Comparison of ENCODE assay signal across 21 cellular contexts in the genomic region with DNA sequence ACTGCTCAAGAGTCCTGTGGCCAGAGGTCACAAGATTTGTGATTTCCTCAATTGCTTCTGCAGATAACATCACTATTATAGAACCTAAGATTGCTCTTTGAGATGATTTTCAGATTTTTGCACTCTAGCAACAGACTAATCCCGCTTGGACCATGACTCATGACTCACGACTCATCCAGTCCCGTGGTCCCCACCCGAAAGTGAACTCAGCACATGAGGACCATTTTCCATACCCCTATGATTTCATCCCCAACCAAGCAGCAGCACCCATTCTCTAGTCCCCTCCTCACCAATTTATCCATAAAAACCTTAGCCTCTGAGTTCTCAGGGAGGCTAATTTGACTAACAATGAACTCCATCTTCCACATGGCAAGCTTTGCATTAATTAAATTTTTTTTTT.
A peak's percentile ranks its signal among the peaks of the same experiment; 100 is the strongest.
DNase-seq lines count a peak whose midpoint lies in the region; ATAC-seq and TF ChIP-seq lines count a peak whose summit lies in the region.
"Had no signal": no experiment of that assay in that cellular context is flagged by ENCODE, and none has a peak within 500 bp of the region (broad histone marks: within the 10 kb centered on the region; RNA-seq: fewer than 3 reads in every experiment).

No MANE protein-coding gene starts in this region.

- H3K4me1 ChIP-seq in mammary epithelial cell (ENCODE audit: insufficient read depth, low read length), result no peaks in the 10 kb centered on the region
- H3K4me1 ChIP-seq: Caco-2 had no signal

- H3K27me3 Mint-ChIP-seq in MCF 10A (ENCODE audit: insufficient read depth, unreplicated experiment) (no peaks in the 10 kb centered on the region), HFFc6 (ENCODE audit: insufficient read depth) (no peaks in the 10 kb centered on the region; the same call in none of the 2 replicates)
- H3K27me3 Mint-ChIP-seq: CD4-positive, alpha-beta T cell had no signal

- H3K9me3 Mint-ChIP-seq in MCF 10A (ENCODE audit: unreplicated experiment), result peaks cover 7% of the 10 kb centered on the region
- peaks cover 7% of the 10 kb centered on the region for H3K9me3 Mint-ChIP-seq in HFFc6
- H3K9me3 Mint-ChIP-seq: CD4-positive, alpha-beta T cell had no signal

- no peak for TF ChIP-seq CTCF in mammary epithelial cell (conservative IDR thresholded peaks at IDR 0.05 in 1 of 2, IDR thresholded peaks at IDR 0.05 in 1 of 2; ENCODE audit: extremely low read depth in 1 of 2, insufficient read depth in 1 of 2, low read depth in 1 of 2, low read length in 2 of 2)
- TF ChIP-seq CTCF in MCF 10A (IDR thresholded peaks at IDR 0.05; ENCODE audit: unreplicated experiment), result no peak
- TF ChIP-seq CTCF in HFFc6 (IDR thresholded peaks at IDR 0.05), result no peak
- no peak for TF ChIP-seq CTCF in brain microvascular endothelial cell (IDR thresholded peaks at IDR 0.05; ENCODE audit: low read depth, low read length, missing control alignments)

- no peak overlapping the region for H3K27ac Mint-ChIP-seq in MCF 10A (ENCODE audit: low read depth, unreplicated experiment)
- H3K27ac Mint-ChIP-seq in HFFc6, result 0 out of 2 replicates have a peak overlapping the region, but pooled peaks have one; percentile 4
- H3K27ac Mint-ChIP-seq: CD4-positive, alpha-beta T cell; IgD-negative memory B cell had no signal

- BruUV-seq in mammary epithelial cell (replicated peaks; lab: Mats Ljungman, UMichigan), result no TSS peak
- BruUV-seq in MCF 10A (replicated peaks; lab: Mats Ljungman, UMichigan), result no TSS peak

- DNase-seq in mammary epithelial cell (peak; percentile 3), MCF 10A (ENCODE audit: unreplicated experiment) (no peak), HFFc6 (no peak), brain microvascular endothelial cell (peak; percentile 11), cardiac septum (ENCODE audit: low spot score) (no peak)
- DNase-seq: BE2C; Caco-2; CD4-positive, alpha-beta T cell; Karpas-422; NCI-H1105 treated with DMSO at 0.1 percent for 48 hours; NCI-H1694; NCI-H510A; NCI-H748 treated with DMSO at 0.1 percent for 48 hours; OCI-M1; SIG-M5 had no signal

- H3K9me3 ChIP-seq in mammary epithelial cell (replicated peaks; ENCODE audit: insufficient read depth, low read length), result no peaks in the 10 kb centered on the region
- H3K9me3 ChIP-seq: BE2C, Caco-2 had no signal

- H3K4me3 ChIP-seq in mammary epithelial cell (replicated peaks in 1 of 3; ENCODE audit: insufficient read depth in 1 of 3, low read depth in 2 of 3, low read length in 3 of 3) (no peak overlapping the region), brain microvascular endothelial cell (ENCODE audit: low read depth, low read length) (no peak overlapping the region)
- H3K4me3 ChIP-seq: GM12878 had no signal

- ATAC-seq in GM18517 (IDR thresholded peaks at IDR 0.05; ENCODE audit: unreplicated experiment) (no peak), HG02840 (IDR thresholded peaks at IDR 0.05; ENCODE audit: low FRiP score, unreplicated experiment) (no peak)
- ATAC-seq: GM12878, SK-N-SH treated with all-trans-retinoic acid at 6 μM for 48 hours had no signal

- in situ Hi-C loops in mammary epithelial cell (cut with MboI; ENCODE audit: low sequenced_read_pairs in 2 of 2), result no loop called here
- in situ Hi-C loops in brain microvascular endothelial cell (cut with HindIII; ENCODE audit: low pct_ligation_motif_present, low sequenced_read_pairs), result no loop called here

- no peaks in the 10 kb centered on the region for H4K20me1 ChIP-seq in mammary epithelial cell (ENCODE audit: insufficient read depth, low read length)

- H3K9ac ChIP-seq in mammary epithelial cell (ENCODE audit: insufficient read depth, low read length), result no peak overlapping the region

- H2AFZ ChIP-seq in mammary epithelial cell (ENCODE audit: low read depth, low read length), result no peak overlapping the region

- H3K79me2 ChIP-seq in mammary epithelial cell (ENCODE audit: insufficient read depth, low read length), result no peaks in the 10 kb centered on the region

- intact Hi-C loops in mammary epithelial cell (cut with micrococcal nuclease) (no loop called here), MCF 10A (cut with micrococcal nuclease) (no loop called here), cardiac septum (cut with DNase I) (no loop called here)

- H3K36me3 Mint-ChIP-seq in MCF 10A (ENCODE audit: insufficient read depth, unreplicated experiment) (no peaks in the 10 kb centered on the region), HFFc6 (ENCODE audit: low read depth) (peaks cover 15% of the 10 kb centered on the region)
- H3K36me3 Mint-ChIP-seq: IgD-negative memory B cell had no signal

- dilution Hi-C loops in mammary epithelial cell (cut with HindIII; ENCODE audit: low sequenced_read_pairs), result no loop called here

- no peaks in the 10 kb centered on the region for H3K27me3 ChIP-seq in mammary epithelial cell (ENCODE audit: insufficient read depth, low read length)
- H3K27me3 ChIP-seq in brain microvascular endothelial cell (replicated peaks), result no peaks in the 10 kb centered on the region
- H3K27me3 ChIP-seq: BE2C had no signal

- no peaks in the 10 kb centered on the region for H3K36me3 ChIP-seq in mammary epithelial cell (ENCODE audit: insufficient read depth, low read length)
- no peaks in the 10 kb centered on the region for H3K36me3 ChIP-seq in brain microvascular endothelial cell (replicated peaks)
- H3K36me3 ChIP-seq: BE2C had no signal

- H3K4me3 Mint-ChIP-seq in MCF 10A (ENCODE audit: unreplicated experiment) (no peak overlapping the region), HFFc6 (no peak overlapping the region)
- H3K4me3 Mint-ChIP-seq: CD4-positive, alpha-beta T cell; IgD-negative memory B cell had no signal

- POLR2A ChIA-PET in MCF 10A (lab: Yijun Ruan, JAX), result no interaction called here

- H3K4me1 Mint-ChIP-seq in MCF 10A (ENCODE audit: insufficient read depth, unreplicated experiment) (no peaks in the 10 kb centered on the region), HFFc6 (ENCODE audit: low read depth) (peaks cover 6% of the 10 kb centered on the region; the same call in 1 of the 2 replicates)

- CTCF ChIA-PET in mammary epithelial cell (lab: Charles Lee; ENCODE audit: low non-redundant PET) (no interaction called here), MCF 10A (lab: Yijun Ruan, JAX) (no interaction called here)

- 69% methylated on average over 4 of the region's 4 CpGs for WGBS in mammary epithelial cell (ENCODE audit: low coverage, missing lambda C conversion rate)

- H3K4me2 ChIP-seq in mammary epithelial cell (ENCODE audit: insufficient read depth, low read depth, low read length), result no peak overlapping the region

- H3K27ac ChIP-seq in mammary epithelial cell (ENCODE audit: insufficient read depth, low read depth, low read length) (no peak overlapping the region), brain microvascular endothelial cell (no peak overlapping the region)
- H3K27ac ChIP-seq: RWPE1 had no signal

Comparison
In these comparisons a context has a peak if more than half of its experiments do, and no peak if none do; other contexts are left out.
1. DNase-seq: peak in mammary epithelial cell (single experiment) and brain microvascular endothelial cell (single experiment); none in MCF 10A (single experiment), HFFc6 (single experiment) and cardiac septum (single experiment).